In the genomic region with DNA sequence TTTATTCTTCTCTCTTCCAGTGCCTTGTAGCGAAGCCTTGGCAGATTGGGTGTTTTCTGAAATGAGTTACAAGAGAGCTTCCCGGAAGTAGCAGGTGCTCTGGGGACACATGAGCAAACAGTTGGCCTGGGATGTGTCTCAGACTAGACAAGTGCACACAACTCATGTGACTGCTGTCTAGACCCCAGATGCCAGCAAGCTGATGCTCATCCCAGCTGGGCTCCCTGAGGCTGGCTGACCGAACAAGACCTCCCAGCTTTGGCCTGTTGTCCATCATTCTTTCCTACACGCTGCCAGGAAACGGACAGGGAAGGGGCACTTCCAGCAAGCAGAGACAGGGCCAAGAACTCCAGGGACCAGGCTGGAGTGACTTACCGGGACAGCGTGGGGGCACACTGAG, we compare ENCODE assay signal across 12 cellular contexts. TPM values are rescaled to one million over a fixed set of nuclear protein-coding genes. Genes with fewer than 3 reads are reported as not detected.
DNase-seq lines count a peak whose midpoint lies in the region; ATAC-seq and TF ChIP-seq lines count a peak whose summit lies in the region.
"Had no signal": no experiment of that assay in that cellular context is flagged by ENCODE, and none has a peak within 500 bp of the region (broad histone marks: within the 10 kb centered on the region; RNA-seq: fewer than 3 reads in every experiment).

No MANE protein-coding gene starts in this region.

- H3K4me3 Mint-ChIP-seq in activated CD8-positive, alpha-beta T cell treated with anti-CD3 and anti-CD28 coated beads for 36 hours: no peak overlapping the region
- H3K4me3 Mint-ChIP-seq: endodermal cell had no signal

- CTCF ChIA-PET in activated CD8-positive, alpha-beta T cell treated with anti-CD3 and anti-CD28 coated beads for 36 hours (lab: Charles Lee): interaction anchor here (0.7 kb wide), 1 partner anchor 101 kb away, joined by 3 read pairs; no protein-coding TSS in a partner anchor

- H3K4me1 ChIP-seq in left ventricle myocardium inferior: peaks cover 64% of the 10 kb centered on the region

- no peak overlapping the region for H3K27ac Mint-ChIP-seq in activated CD8-positive, alpha-beta T cell treated with anti-CD3 and anti-CD28 coated beads for 36 hours
- H3K27ac Mint-ChIP-seq: endodermal cell had no signal

- H3K36me3 ChIP-seq in left ventricle myocardium inferior: no peaks in the 10 kb centered on the region
- H3K36me3 ChIP-seq: MG63, suprapubic skin had no signal

- H3K27me3 Mint-ChIP-seq in activated CD8-positive, alpha-beta T cell treated with anti-CD3 and anti-CD28 coated beads for 36 hours: no peaks in the 10 kb centered on the region

- no peaks in the 10 kb centered on the region for H3K36me3 Mint-ChIP-seq in activated CD8-positive, alpha-beta T cell treated with anti-CD3 and anti-CD28 coated beads for 36 hours (ENCODE audit: low read depth)

- ATAC-seq in activated CD8-positive, alpha-beta T cell treated with anti-CD3 and anti-CD28 coated beads for 36 hours: no peak
- ATAC-seq in GM21360 (IDR thresholded peaks at IDR 0.05; ENCODE audit: unreplicated experiment): no peak

- peaks cover 34% of the 10 kb centered on the region for H3K4me1 Mint-ChIP-seq in activated CD8-positive, alpha-beta T cell treated with anti-CD3 and anti-CD28 coated beads for 36 hours (ENCODE audit: low read depth)
- H3K4me1 Mint-ChIP-seq: endodermal cell had no signal

- TF ChIP-seq CTCF in left ventricle myocardium inferior (IDR thresholded peaks at IDR 0.05; ENCODE audit: borderline replicate concordance): no peak
- TF ChIP-seq CTCF in activated CD8-positive, alpha-beta T cell treated with anti-CD3 and anti-CD28 coated beads for 36 hours (IDR thresholded peaks at IDR 0.05): no peak

- DNase-seq in NCI-H2029 (lab: John Stamatoyannopoulos, UW) (peak; percentile 10), NCI-H2029 treated with DMSO at 0.1 percent for 48 hours (lab: John Stamatoyannopoulos, UW) (no peak), NCI-H446 treated with DMSO at 0.1 percent for 48 hours (lab: John Stamatoyannopoulos, UW) (peak; percentile 33), left ventricle myocardium inferior (no peak), putamen (ENCODE audit: low spot score) (peak; percentile 52), GM19238 (ENCODE audit: insufficient read length, low spot score) (no peak)
- no peak for DNase-seq in activated CD8-positive, alpha-beta T cell treated with anti-CD3 and anti-CD28 coated beads for 36 hours
- DNase-seq: activated CD4-positive, alpha-beta T cell treated with anti-CD3 and anti-CD28 coated beads for 48 hours; endodermal cell had no signal

- intact Hi-C loops in left ventricle myocardium inferior (cut with micrococcal nuclease): no loop called here
- intact Hi-C loops in activated CD8-positive, alpha-beta T cell treated with anti-CD3 and anti-CD28 coated beads for 36 hours (cut with micrococcal nuclease): no loop called here

- POLR2A ChIA-PET in activated CD8-positive, alpha-beta T cell treated with anti-CD3 and anti-CD28 coated beads for 36 hours (lab: Charles Lee): interaction anchor here (1.2 to 2.5 kb wide), 5 partner anchors 10 to 90 kb away, joined by 3 to 11 read pairs (median 9); no protein-coding TSS in a partner anchor

- no peaks in the 10 kb centered on the region for H3K9me3 Mint-ChIP-seq in activated CD8-positive, alpha-beta T cell treated with anti-CD3 and anti-CD28 coated beads for 36 hours
- H3K9me3 Mint-ChIP-seq: endodermal cell had no signal

- H3K9me3 ChIP-seq in left ventricle myocardium inferior (replicated peaks): no peaks in the 10 kb centered on the region
- H3K9me3 ChIP-seq: MG63, suprapubic skin had no signal

- H3K4me3 ChIP-seq in left ventricle myocardium inferior: no peak overlapping the region
- H3K4me3 ChIP-seq: MG63, suprapubic skin had no signal

- no peaks in the 10 kb centered on the region for H3K27me3 ChIP-seq in left ventricle myocardium inferior (ENCODE audit: low read depth)
- H3K27me3 ChIP-seq: MG63, suprapubic skin had no signal

- H3K27ac ChIP-seq in left ventricle myocardium inferior (replicated peaks): peak overlapping the region; percentile 66
- H3K27ac ChIP-seq: suprapubic skin had no signal

RNA-seq across cellular contexts. Expression of a gene that starts 18.7 kb away (rescaled TPM):
- total RNA-seq in left ventricle myocardium inferior: 13.9 TPM
- 10 to 100 TPM; 28.3 to 33.3 TPM for total RNA-seq in activated CD8-positive, alpha-beta T cell treated with anti-CD3 and anti-CD28 coated beads for 36 hours

Comparison
In these comparisons a context has a peak if more than half of its experiments do, and no peak if none do; other contexts are left out.
1. DNase-seq: peak in NCI-H2029 (single experiment), NCI-H446 treated with DMSO at 0.1 percent for 48 hours (single experiment) and putamen (single experiment); none in NCI-H2029 treated with DMSO at 0.1 percent for 48 hours (single experiment), left ventricle myocardium inferior (single experiment), GM19238 (single experiment) and activated CD8-positive, alpha-beta T cell treated with anti-CD3 and anti-CD28 coated beads for 36 hours (single experiment).